ENCODE assay signal across 16 cellular contexts in the genomic region with DNA sequence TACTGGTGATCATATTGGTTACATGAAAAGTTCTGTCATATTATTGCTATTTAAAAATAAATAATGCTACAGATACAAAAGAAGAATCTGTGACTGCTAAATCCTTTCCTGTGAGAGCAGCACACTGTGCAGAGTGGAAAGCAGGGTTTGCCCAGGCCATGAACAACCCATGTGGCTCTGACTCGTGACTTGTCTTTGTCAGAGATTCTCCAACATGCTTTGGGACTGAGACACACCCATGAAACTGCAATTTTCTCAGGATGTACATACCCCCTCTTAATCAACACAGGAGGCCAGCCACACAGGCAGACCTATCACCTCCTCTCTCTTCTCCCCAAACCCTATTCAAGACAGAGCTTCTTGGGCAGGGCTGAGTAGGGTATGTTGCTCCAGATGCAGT.
DNase-seq lines count a peak whose midpoint lies in the region; ATAC-seq and TF ChIP-seq lines count a peak whose summit lies in the region.
"Had no signal": no experiment of that assay in that cellular context is flagged by ENCODE, and none has a peak within 500 bp of the region (broad histone marks: within the 10 kb centered on the region; RNA-seq: fewer than 3 reads in every experiment).

No MANE protein-coding gene starts in this region.

- TF ChIP-seq CTCF in endodermal cell (conservative IDR thresholded peaks at IDR 0.05) = no peak

- H3K9me3 ChIP-seq in endodermal cell (ENCODE audit: control insufficient read depth, low read length) = no peaks in the 10 kb centered on the region

- peak; percentile 71 for ATAC-seq in esophagus mucosa
- ATAC-seq in HG03025 (IDR thresholded peaks at IDR 0.05; ENCODE audit: low FRiP score, unreplicated experiment) = no peak
- ATAC-seq: GM12878 had no signal

- no peaks in the 10 kb centered on the region for H3K36me3 Mint-ChIP-seq in endodermal cell (ENCODE audit: low read depth)
- no peaks in the 10 kb centered on the region for H3K36me3 Mint-ChIP-seq in activated T-helper 2 cell treated with anti-CD3 and anti-CD28 coated beads, Interferon-gamma antibody, Interleukin-2, Interleukin-4, amounts not matched to agents 10 μg/mL and 5 μg/mL and 100 μg/mL, durations not matched to agents 14 hours and 24 hours and 36 hours (ENCODE audit: low read depth)

- 90% methylated on average over 1 of the region's 1 CpG; no CpG with 5 or more reads in 1 of the 2 experiments for WGBS in endodermal cell (ENCODE audit: insufficient coverage in 1 of 2, insufficient read length in 1 of 2), 2 experiments

- peaks cover 2% of the 10 kb centered on the region for H3K27me3 Mint-ChIP-seq in endodermal cell (ENCODE audit: insufficient read depth)
- H3K27me3 Mint-ChIP-seq in activated T-helper 2 cell treated with anti-CD3 and anti-CD28 coated beads, Interferon-gamma antibody, Interleukin-2, Interleukin-4, amounts not matched to agents 10 μg/mL and 5 μg/mL and 100 μg/mL, durations not matched to agents 14 hours and 24 hours and 36 hours (ENCODE audit: low read depth) = no peaks in the 10 kb centered on the region

- H3K4me3 ChIP-seq in endodermal cell (ENCODE audit: low read length) = no peak overlapping the region
- H3K4me3 ChIP-seq: GM12878, SJSA1 had no signal

- intact Hi-C loops in activated T-helper 2 cell treated with anti-CD3 and anti-CD28 coated beads, Interferon-gamma antibody, Interleukin-2, Interleukin-4, amounts not matched to agents 10 μg/mL and 5 μg/mL and 100 μg/mL, durations not matched to agents 14 hours and 24 hours and 36 hours (cut with micrococcal nuclease) = no loop called here

- H3K36me3 ChIP-seq in endodermal cell (ENCODE audit: control insufficient read depth, insufficient read depth, low read length) = no peaks in the 10 kb centered on the region
- H3K36me3 ChIP-seq: SJSA1 had no signal

- no peaks in the 10 kb centered on the region for H3K4me1 Mint-ChIP-seq in endodermal cell
- no peaks in the 10 kb centered on the region for H3K4me1 Mint-ChIP-seq in activated T-helper 2 cell treated with anti-CD3 and anti-CD28 coated beads, Interferon-gamma antibody, Interleukin-2, Interleukin-4, amounts not matched to agents 10 μg/mL and 5 μg/mL and 100 μg/mL, durations not matched to agents 14 hours and 24 hours and 36 hours (ENCODE audit: low read depth)

- no peak overlapping the region for H3K27ac ChIP-seq in endodermal cell (ENCODE audit: low read depth, low read length)
- H3K27ac ChIP-seq: HL-60, SJSA1 had no signal

- DNase-seq in EH (ENCODE audit: low read depth) (peak; percentile 2), LHCN-M2 (ENCODE audit: low read depth) (peak; percentile 5), stromal cell of bone marrow (ENCODE audit: low read depth) (peak; percentile 28), endodermal cell (no peak)
- no peak for DNase-seq in activated T-helper 2 cell treated with anti-CD3 and anti-CD28 coated beads, Interferon-gamma antibody, Interleukin-2, Interleukin-4, amounts not matched to agents 10 μg/mL and 5 μg/mL and 100 μg/mL, durations not matched to agents 14 hours and 24 hours and 36 hours (ENCODE audit: low spot score)
- DNase-seq: C1 segment of cervical spinal cord, KG1, NCI-H1105 treated with DMSO at 0.1 percent for 48 hours, NCI-H187 treated with DMSO at 0.1 percent for 48 hours, NCI-H2171 treated with DMSO at 0.1 percent for 48 hours, NCI-H510A had no signal

- H3K9me3 Mint-ChIP-seq in endodermal cell = no peaks in the 10 kb centered on the region
- H3K9me3 Mint-ChIP-seq in activated T-helper 2 cell treated with anti-CD3 and anti-CD28 coated beads, Interferon-gamma antibody, Interleukin-2, Interleukin-4, amounts not matched to agents 10 μg/mL and 5 μg/mL and 100 μg/mL, durations not matched to agents 14 hours and 24 hours and 36 hours = no peaks in the 10 kb centered on the region

- no peaks in the 10 kb centered on the region for H3K27me3 ChIP-seq in endodermal cell (ENCODE audit: control insufficient read depth, insufficient read depth, low read length, poor library complexity, severe bottlenecking)

- H3K9ac ChIP-seq in endodermal cell (ENCODE audit: extremely low read depth, low read length, poor library complexity, severe bottlenecking) = no peak overlapping the region

- H3K4me3 Mint-ChIP-seq in endodermal cell = no peak overlapping the region
- no peak overlapping the region for H3K4me3 Mint-ChIP-seq in activated T-helper 2 cell treated with anti-CD3 and anti-CD28 coated beads, Interferon-gamma antibody, Interleukin-2, Interleukin-4, amounts not matched to agents 10 μg/mL and 5 μg/mL and 100 μg/mL, durations not matched to agents 14 hours and 24 hours and 36 hours (ENCODE audit: low read depth)

- no peaks in the 10 kb centered on the region for H3K4me1 ChIP-seq in endodermal cell (ENCODE audit: control insufficient read depth, insufficient read depth, low read length)
- H3K4me1 ChIP-seq: SJSA1 had no signal

- no peak overlapping the region for H3K27ac Mint-ChIP-seq in endodermal cell
- H3K27ac Mint-ChIP-seq in activated T-helper 2 cell treated with anti-CD3 and anti-CD28 coated beads, Interferon-gamma antibody, Interleukin-2, Interleukin-4, amounts not matched to agents 10 μg/mL and 5 μg/mL and 100 μg/mL, durations not matched to agents 14 hours and 24 hours and 36 hours = no peak overlapping the region

Comparison
In these comparisons a context has a peak if more than half of its experiments do, and no peak if none do; other contexts are left out.
1. DNase-seq: peak in EH (single experiment), LHCN-M2 (single experiment) and stromal cell of bone marrow (single experiment); none in endodermal cell (single experiment) and activated T-helper 2 cell treated with anti-CD3 and anti-CD28 coated beads, Interferon-gamma antibody, Interleukin-2, Interleukin-4, amounts not matched to agents 10 μg/mL and 5 μg/mL and 100 μg/mL, durations not matched to agents 14 hours and 24 hours and 36 hours (single experiment).